In genomic region chr9:136400038-136400834, GRCh38 we compare ENCODE assay signal across 1 cellular context.
TF ChIP-seq lines count a peak whose summit lies in the region.

TSS of gene SNAPC4 (minus strand) at chr9:136400170. CDS start at chr9:136398428, 1,742 bp downstream.

TF ChIP-seq in HepG2, 621 proteins besides CTCF, POLR2A, EP300 and RAD21 (continued from another document and continues in another):
- TF ChIP-seq HNF1A (IDR thresholded peaks at IDR 0.05; ENCODE audit: low read depth) (no peak), HNF1A (CRISPR knock-in tag; IDR thresholded peaks at IDR 0.05; ENCODE audit: borderline replicate concordance) (no peak), ZNF614 (CRISPR knock-in tag; IDR thresholded peaks at IDR 0.05; ENCODE audit: borderline replicate concordance) (no peak), ZNF382 (CRISPR knock-in tag; IDR thresholded peaks at IDR 0.05; ENCODE audit: borderline replicate concordance) (no peak), ZNF24 (IDR thresholded peaks at IDR 0.05) (no peak), ZNF251 (CRISPR knock-in tag; IDR thresholded peaks at IDR 0.05) (no peak), ZNF780A (CRISPR knock-in tag; IDR thresholded peaks at IDR 0.05) (0 out of 2 replicates have a peak, but pooled peaks have one; percentile 42), POGZ (CRISPR knock-in tag; IDR thresholded peaks at IDR 0.05) (peak; percentile 47; the same call in 1 of the 2 replicates), SRF (IDR thresholded peaks at IDR 0.05; ENCODE audit: low read depth, low read length) (no peak), ZNF784 (CRISPR knock-in tag; IDR thresholded peaks at IDR 0.05; ENCODE audit: borderline replicate concordance) (peak; percentile 35; the same call in 1 of the 2 replicates), KLF12 (CRISPR knock-in tag; IDR thresholded peaks at IDR 0.05; ENCODE audit: borderline replicate concordance) (peak; percentile 71; the same call in 1 of the 2 replicates), ZNF770 (CRISPR knock-in tag; IDR thresholded peaks at IDR 0.05) (no peak), SMC3 (IDR thresholded peaks at IDR 0.05; ENCODE audit: low read length) (peak; percentile 24; the same call in 1 of the 2 replicates), TBX2 (CRISPR knock-in tag; IDR thresholded peaks at IDR 0.05; ENCODE audit: borderline replicate concordance) (peak; percentile 13; the same call in 1 of the 2 replicates), MTERF4 (CRISPR knock-in tag; IDR thresholded peaks at IDR 0.05) (peak; percentile 70; the same call in 1 of the 2 replicates), ZNF432 (CRISPR knock-in tag; IDR thresholded peaks at IDR 0.05; ENCODE audit: borderline replicate concordance) (no peak), JUND (CRISPR knock-in tag; IDR thresholded peaks at IDR 0.05) (peak; percentile 59; the same call in 1 of the 2 replicates), ZNF549 (CRISPR knock-in tag; IDR thresholded peaks at IDR 0.05) (no peak), SIN3A (IDR thresholded peaks at IDR 0.05; ENCODE audit: borderline replicate concordance, low read depth, low read length) (peak; percentile 83; the same call in 1 of the 2 replicates), CHD4 (IDR thresholded peaks at IDR 0.05; ENCODE audit: borderline replicate concordance, low read length) (no peak), ZNF337 (CRISPR knock-in tag; IDR thresholded peaks at IDR 0.05; ENCODE audit: borderline replicate concordance, low read depth) (0 out of 2 replicates have a peak, but pooled peaks have one; percentile 30), ZC3H4 (CRISPR knock-in tag; IDR thresholded peaks at IDR 0.05; ENCODE audit: borderline replicate concordance) (no peak), ZNF234 (CRISPR knock-in tag; conservative IDR thresholded peaks at IDR 0.05) (no peak), RFXAP (CRISPR knock-in tag; IDR thresholded peaks at IDR 0.05; ENCODE audit: borderline replicate concordance) (peak; percentile 80; the same call in 1 of the 2 replicates), PPARG (CRISPR knock-in tag; conservative IDR thresholded peaks at IDR 0.05) (peak; percentile 42; the same call in 1 of the 2 replicates), CREBL2 (CRISPR knock-in tag; IDR thresholded peaks at IDR 0.05; ENCODE audit: borderline replicate concordance) (no peak), ZNF713 (CRISPR knock-in tag; IDR thresholded peaks at IDR 0.05) (0 out of 2 replicates have a peak, but pooled peaks have one; percentile 91), ZFP91 (CRISPR knock-in tag; IDR thresholded peaks at IDR 0.05; ENCODE audit: borderline replicate concordance) (peak; percentile 80), ZNF703 (CRISPR knock-in tag; IDR thresholded peaks at IDR 0.05; ENCODE audit: borderline replicate concordance) (no peak), ZFP90 (CRISPR knock-in tag; IDR thresholded peaks at IDR 0.05; ENCODE audit: borderline replicate concordance) (0 out of 2 replicates have a peak, but pooled peaks have one; percentile 19), CEBPZ (IDR thresholded peaks at IDR 0.05; ENCODE audit: low read length) (no peak), NCOA5 (CRISPR knock-in tag; IDR thresholded peaks at IDR 0.05) (no peak), RERE (CRISPR knock-in tag; IDR thresholded peaks at IDR 0.05; ENCODE audit: low read depth) (no peak), ZSCAN9 (CRISPR knock-in tag; IDR thresholded peaks at IDR 0.05; ENCODE audit: borderline replicate concordance) (no peak)
